In genomic region chr14:23566782-23567185, GRCh38 we compare ENCODE assay signal across 1 cellular context.
TF ChIP-seq lines count a peak whose summit lies in the region.

No MANE protein-coding gene starts in this region.

TF ChIP-seq in GM23338, 12 proteins besides CTCF, POLR2A, EP300 and RAD21 (continued from another document):
- TF ChIP-seq REST (IDR thresholded peaks at IDR 0.05; ENCODE audit: unreplicated experiment): no peak
- no peak for TF ChIP-seq ZNF331 (CRISPR knock-in tag; IDR thresholded peaks at IDR 0.05; ENCODE audit: low read depth)
- no peak for TF ChIP-seq ZNF114 (CRISPR knock-in tag; IDR thresholded peaks at IDR 0.05)
- TF ChIP-seq, protein P1, sequence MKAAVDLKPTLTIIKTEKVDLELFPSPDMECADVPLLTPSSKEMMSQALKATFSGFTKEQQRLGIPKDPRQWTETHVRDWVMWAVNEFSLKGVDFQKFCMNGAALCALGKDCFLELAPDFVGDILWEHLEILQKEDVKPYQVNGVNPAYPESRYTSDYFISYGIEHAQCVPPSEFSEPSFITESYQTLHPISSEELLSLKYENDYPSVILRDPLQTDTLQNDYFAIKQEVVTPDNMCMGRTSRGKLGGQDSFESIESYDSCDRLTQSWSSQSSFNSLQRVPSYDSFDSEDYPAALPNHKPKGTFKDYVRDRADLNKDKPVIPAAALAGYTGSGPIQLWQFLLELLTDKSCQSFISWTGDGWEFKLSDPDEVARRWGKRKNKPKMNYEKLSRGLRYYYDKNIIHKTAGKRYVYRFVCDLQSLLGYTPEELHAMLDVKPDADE (IDR thresholded peaks at IDR 0.05): no peak
- TF ChIP-seq STAT1 (IDR thresholded peaks at IDR 0.05; ENCODE audit: unreplicated experiment): no peak
- no peak for TF ChIP-seq POLR2AphosphoS5 (IDR thresholded peaks at IDR 0.05; ENCODE audit: low read depth)
- no peak for TF ChIP-seq EZH2 (IDR thresholded peaks at IDR 0.05; ENCODE audit: low read depth, unreplicated experiment)
- no peak for TF ChIP-seq JUNB (IDR thresholded peaks at IDR 0.05; ENCODE audit: unreplicated experiment)
